ENCODE assay signal across 14 cellular contexts in genomic region chr20:33531047-33531877, GRCh38. TPM values are rescaled to one million over a fixed set of nuclear protein-coding genes. Genes with fewer than 3 reads are reported as not detected.
DNase-seq lines count a peak whose midpoint lies in the region; TF ChIP-seq lines count a peak whose summit lies in the region.
"Had no signal": no experiment of that assay in that cellular context is flagged by ENCODE, and none has a peak within 500 bp of the region (broad histone marks: within the 10 kb centered on the region; RNA-seq: fewer than 3 reads in every experiment).

No MANE protein-coding gene starts in this region.

- H3K4me1 ChIP-seq in SJCRH30 (peaks cover 28% of the 10 kb centered on the region), osteoblast (ENCODE audit: insufficient read depth, low read length) (peaks cover 13% of the 10 kb centered on the region)

- H2AFZ ChIP-seq in osteoblast (ENCODE audit: low read length): peak overlapping the region; percentile 32

- no peak for TF ChIP-seq CTCF in osteoblast (IDR thresholded peaks at IDR 0.05; ENCODE audit: extremely low read depth, low read depth, low read length)

- DNase-seq in EH (ENCODE audit: low read depth) (peak; percentile 37), SJCRH30 (peak; percentile 57 to 69), fibroblast of gingiva (ENCODE audit: low read depth) (peak; percentile 66), osteoblast (ENCODE audit: insufficient read length, low spot score, missing footprints) (peak; percentile 83), NCI-H526 (lab: John Stamatoyannopoulos, UW) (no peak), COLO668 (lab: John Stamatoyannopoulos, UW; ENCODE audit: unreplicated experiment) (no peak), globus pallidus (ENCODE audit: low spot score) (no peak), SKM-1 (lab: John Stamatoyannopoulos, UW; ENCODE audit: unreplicated experiment) (no peak)
- DNase-seq: activated naive CD4-positive, alpha-beta T cell; DMS53; KG1; left ventricle myocardium superior; stimulated activated CD4-positive, alpha-beta T cell treated with anti-CD3 and anti-CD28 coated beads, Interleukin-15, amount 100 ng/mL, for 24 hours; stimulated activated naive CD4-positive, alpha-beta T cell had no signal

- peaks cover 5% of the 10 kb centered on the region for H4K20me1 ChIP-seq in osteoblast (ENCODE audit: insufficient read depth, low read length)

- H3K4me2 ChIP-seq in osteoblast (ENCODE audit: insufficient read depth, low read length): peak overlapping the region; percentile 63

- peaks cover 22% of the 10 kb centered on the region for H3K79me2 ChIP-seq in osteoblast (ENCODE audit: insufficient read depth, low read length)

- peak overlapping the region; percentile 48 for H3K27ac ChIP-seq in SJCRH30
- no peak overlapping the region for H3K27ac ChIP-seq in osteoblast (ENCODE audit: low read depth, low read length)

- no peak overlapping the region for H3K4me3 ChIP-seq in SJCRH30
- H3K4me3 ChIP-seq in osteoblast (ENCODE audit: insufficient read depth, low read length): peak overlapping the region; percentile 23

- H3K27me3 ChIP-seq in SJCRH30: no peaks in the 10 kb centered on the region
- no peaks in the 10 kb centered on the region for H3K27me3 ChIP-seq in osteoblast (ENCODE audit: insufficient read depth, low read length)

- no peaks in the 10 kb centered on the region for H3K36me3 ChIP-seq in SJCRH30
- no peaks in the 10 kb centered on the region for H3K36me3 ChIP-seq in osteoblast (ENCODE audit: insufficient read depth, low read length)

- H3K9me3 ChIP-seq in SJCRH30 (replicated peaks) (no peaks in the 10 kb centered on the region), osteoblast (ENCODE audit: low read depth, low read length) (no peaks in the 10 kb centered on the region)

RNA-seq across cellular contexts. Expression of gene CBFA2T2, which starts 41.4 kb away (rescaled TPM):
- total RNA-seq in SJCRH30 (2014; rRNA removed; shearing (Covaris generic)): 14.2 and 14.9 TPM in 2 replicates
- total RNA-seq in osteoblast: 10.3 and 11.2 TPM in 2 replicates

Comparison
In these comparisons a context has a peak if more than half of its experiments do, and no peak if none do; other contexts are left out.
1. DNase-seq: peak in EH (single experiment), SJCRH30 (2 of 2), fibroblast of gingiva (single experiment) and osteoblast (single experiment); none in NCI-H526 (0 of 2), COLO668 (single experiment), globus pallidus (single experiment) and SKM-1 (single experiment).